Comparison of ENCODE assay signal across 26 cellular contexts in genomic region chr3:69174871-69175737, GRCh38. TPM values are rescaled to one million over a fixed set of nuclear protein-coding genes. Genes with fewer than 3 reads are reported as not detected.
A peak's percentile ranks its signal among the peaks of the same experiment; 100 is the strongest.
DNase-seq lines count a peak whose midpoint lies in the region; TF ChIP-seq lines count a peak whose summit lies in the region.
"Had no signal": no experiment of that assay in that cellular context is flagged by ENCODE, and none has a peak within 500 bp of the region (broad histone marks: within the 10 kb centered on the region; RNA-seq: fewer than 3 reads in every experiment).

No MANE protein-coding gene starts in this region.

- H3K4me1 Mint-ChIP-seq in activated T-helper 1 cell treated with anti-CD3 and anti-CD28 coated beads, Interleukin-12 subunit alpha, Interleukin-12 subunit beta, Interleukin-2, Interleukin-4 antibody, amounts not matched to agents 30 ng/mL and 10 ng/mL and 1 ng/mL, durations not matched to agents 14 hours and 24 hours and 36 hours (ENCODE audit: low read depth): peaks cover 42% of the 10 kb centered on the region
- H3K4me1 Mint-ChIP-seq: GM23338; stimulated activated memory B cell treated with anti-CD40 and anti-IgM and Interleukin-4, amounts not matched to agents 10 μg/mL and 1 μg/mL and 100 μg/mL, for 72 hours had no signal

- no peaks in the 10 kb centered on the region for H3K9me3 Mint-ChIP-seq in activated T-helper 1 cell treated with anti-CD3 and anti-CD28 coated beads, Interleukin-12 subunit alpha, Interleukin-12 subunit beta, Interleukin-2, Interleukin-4 antibody, amounts not matched to agents 30 ng/mL and 10 ng/mL and 1 ng/mL, durations not matched to agents 14 hours and 24 hours and 36 hours
- H3K9me3 Mint-ChIP-seq: activated CD8-positive, alpha-beta T cell treated with anti-CD3 and anti-CD28 coated beads for 36 hours; activated naive CD4-positive, alpha-beta T cell treated with anti-CD3 and anti-CD28 coated beads, Interleukin-2, amount 50 U/mL, for 24 hours; activated T-cell treated with anti-CD3 and anti-CD28 coated beads, Interleukin-2, amount 50 U/mL, for 24 hours; GM23338; stimulated activated memory B cell treated with anti-CD40 and anti-IgM and Interleukin-4, amounts not matched to agents 10 μg/mL and 1 μg/mL and 100 μg/mL, for 72 hours had no signal

- H3K27me3 ChIP-seq in layer of hippocampus (ENCODE audit: control insufficient read depth, insufficient read depth, low read length) (no peaks in the 10 kb centered on the region), smooth muscle cell (ENCODE audit: low read depth) (no peaks in the 10 kb centered on the region)
- H3K27me3 ChIP-seq: gastrocnemius medialis, MG63, sigmoid colon, tibial artery had no signal

- H3K79me2 ChIP-seq in smooth muscle cell (ENCODE audit: low read depth): no peaks in the 10 kb centered on the region
- H3K79me2 ChIP-seq: parathyroid adenoma had no signal

- H3K27ac ChIP-seq in caudate nucleus (ENCODE audit: low read depth, low read length) (peak overlapping the region; percentile 73), layer of hippocampus (ENCODE audit: low read depth, low read length) (peak overlapping the region; percentile 52), smooth muscle cell (ENCODE audit: low read depth) (peak overlapping the region; percentile 48)
- H3K27ac ChIP-seq: gastrocnemius medialis, parathyroid adenoma, RWPE1, tibial artery had no signal

- DNase-seq in activated T-helper 1 cell treated with anti-CD3 and anti-CD28 coated beads, Interleukin-12 subunit alpha, Interleukin-12 subunit beta, Interleukin-2, Interleukin-4 antibody, amounts not matched to agents 30 ng/mL and 10 ng/mL and 1 ng/mL, durations not matched to agents 14 hours and 24 hours and 36 hours (ENCODE audit: low spot score): no peak
- DNase-seq in caudate nucleus (lab: John Stamatoyannopoulos, UW) (no peak), smooth muscle cell (lab: John Stamatoyannopoulos, UW; ENCODE audit: unreplicated experiment) (no peak), NCI-H2081 treated with DMSO at 0.1 percent for 48 hours (lab: John Stamatoyannopoulos, UW) (no peak), KBM-7 (no peak), RPMI8226 (no peak)
- DNase-seq: activated CD4-positive, CD25-positive, alpha-beta regulatory T cell; activated CD8-positive, alpha-beta T cell treated with anti-CD3 and anti-CD28 coated beads for 36 hours; activated T-cell treated with anti-CD3 and anti-CD28 coated beads, Interleukin-2, amount 50 U/mL, for 24 hours; AML-193; DMS79; gastrocnemius medialis; left colon; MG63; NCI-H1417 treated with DMSO at 0.1 percent for 48 hours; NCI-H2171; NCI-H524 treated with DMSO at 0.1 percent for 48 hours; sigmoid colon; tibial artery had no signal

- no peaks in the 10 kb centered on the region for H3K27me3 Mint-ChIP-seq in activated T-helper 1 cell treated with anti-CD3 and anti-CD28 coated beads, Interleukin-12 subunit alpha, Interleukin-12 subunit beta, Interleukin-2, Interleukin-4 antibody, amounts not matched to agents 30 ng/mL and 10 ng/mL and 1 ng/mL, durations not matched to agents 14 hours and 24 hours and 36 hours (ENCODE audit: insufficient read depth)
- H3K27me3 Mint-ChIP-seq: activated CD8-positive, alpha-beta T cell treated with anti-CD3 and anti-CD28 coated beads for 36 hours; activated naive CD4-positive, alpha-beta T cell treated with anti-CD3 and anti-CD28 coated beads, Interleukin-2, amount 50 U/mL, for 24 hours; activated T-cell treated with anti-CD3 and anti-CD28 coated beads, Interleukin-2, amount 50 U/mL, for 24 hours; stimulated activated memory B cell treated with anti-CD40 and anti-IgM and Interleukin-4, amounts not matched to agents 10 μg/mL and 1 μg/mL and 100 μg/mL, for 72 hours had no signal

- no peaks in the 10 kb centered on the region for H3K36me3 ChIP-seq in smooth muscle cell (ENCODE audit: low read depth)
- H3K36me3 ChIP-seq: gastrocnemius medialis, MG63 had no signal

- H3K4me3 Mint-ChIP-seq in activated T-helper 1 cell treated with anti-CD3 and anti-CD28 coated beads, Interleukin-12 subunit alpha, Interleukin-12 subunit beta, Interleukin-2, Interleukin-4 antibody, amounts not matched to agents 30 ng/mL and 10 ng/mL and 1 ng/mL, durations not matched to agents 14 hours and 24 hours and 36 hours: no peak overlapping the region
- H3K4me3 Mint-ChIP-seq: activated CD8-positive, alpha-beta T cell treated with anti-CD3 and anti-CD28 coated beads for 36 hours; activated naive CD4-positive, alpha-beta T cell treated with anti-CD3 and anti-CD28 coated beads, Interleukin-2, amount 50 U/mL, for 24 hours; activated T-cell treated with anti-CD3 and anti-CD28 coated beads, Interleukin-2, amount 50 U/mL, for 24 hours; GM23338; stimulated activated memory B cell treated with anti-CD40 and anti-IgM and Interleukin-4, amounts not matched to agents 10 μg/mL and 1 μg/mL and 100 μg/mL, for 72 hours had no signal

- intact Hi-C loops in activated T-helper 1 cell treated with anti-CD3 and anti-CD28 coated beads, Interleukin-12 subunit alpha, Interleukin-12 subunit beta, Interleukin-2, Interleukin-4 antibody, amounts not matched to agents 30 ng/mL and 10 ng/mL and 1 ng/mL, durations not matched to agents 14 hours and 24 hours and 36 hours (cut with micrococcal nuclease): loop anchor here (5.0 kb wide), 1 partner anchor 37 kb away; no protein-coding TSS in a partner anchor

- H2AFZ ChIP-seq in smooth muscle cell (ENCODE audit: low read depth): peak overlapping the region; percentile 57
- H2AFZ ChIP-seq: GM23338, parathyroid adenoma had no signal

- no peaks in the 10 kb centered on the region for H3K4me1 ChIP-seq in smooth muscle cell (ENCODE audit: low read depth)
- H3K4me1 ChIP-seq: gastrocnemius medialis, parathyroid adenoma, sigmoid colon had no signal

- H3K4me3 ChIP-seq in smooth muscle cell: no peak overlapping the region
- H3K4me3 ChIP-seq: gastrocnemius medialis, GM23338, MG63, sigmoid colon, tibial artery had no signal

- in situ Hi-C loops in KBM-7 (cut with MboI; ENCODE audit: low pct_unique_long_range_greater_than_20kb, low sequenced_read_pairs): loop anchor here (25.0 kb wide), 2 partner anchors 137 to 237 kb away; no protein-coding TSS in a partner anchor

- H3K9me3 ChIP-seq in smooth muscle cell (replicated peaks; ENCODE audit: low read depth): no peaks in the 10 kb centered on the region
- H3K9me3 ChIP-seq: gastrocnemius medialis, MG63, sigmoid colon, tibial artery had no signal

- no peak overlapping the region for H3K9ac ChIP-seq in smooth muscle cell (ENCODE audit: low read depth)
- H3K9ac ChIP-seq: parathyroid adenoma had no signal

- H3K36me3 Mint-ChIP-seq in activated T-helper 1 cell treated with anti-CD3 and anti-CD28 coated beads, Interleukin-12 subunit alpha, Interleukin-12 subunit beta, Interleukin-2, Interleukin-4 antibody, amounts not matched to agents 30 ng/mL and 10 ng/mL and 1 ng/mL, durations not matched to agents 14 hours and 24 hours and 36 hours (ENCODE audit: low read depth): peaks cover 74% of the 10 kb centered on the region
- H3K36me3 Mint-ChIP-seq: stimulated activated memory B cell treated with anti-CD40 and anti-IgM and Interleukin-4, amounts not matched to agents 10 μg/mL and 1 μg/mL and 100 μg/mL, for 72 hours had no signal

- H3K27ac Mint-ChIP-seq in activated T-helper 1 cell treated with anti-CD3 and anti-CD28 coated beads, Interleukin-12 subunit alpha, Interleukin-12 subunit beta, Interleukin-2, Interleukin-4 antibody, amounts not matched to agents 30 ng/mL and 10 ng/mL and 1 ng/mL, durations not matched to agents 14 hours and 24 hours and 36 hours: peak overlapping the region; percentile 31
- H3K27ac Mint-ChIP-seq: activated CD8-positive, alpha-beta T cell treated with anti-CD3 and anti-CD28 coated beads for 36 hours; activated T-cell treated with anti-CD3 and anti-CD28 coated beads, Interleukin-2, amount 50 U/mL, for 24 hours; GM23338; stimulated activated memory B cell treated with anti-CD40 and anti-IgM and Interleukin-4, amounts not matched to agents 10 μg/mL and 1 μg/mL and 100 μg/mL, for 72 hours had no signal

- H3F3A ChIP-seq in smooth muscle cell (ENCODE audit: low read depth): no peaks in the 10 kb centered on the region

- H4K20me1 ChIP-seq in smooth muscle cell (ENCODE audit: low read depth): no peaks in the 10 kb centered on the region

- no peak for TF ChIP-seq CTCF in smooth muscle cell (IDR thresholded peaks at IDR 0.05; ENCODE audit: borderline replicate concordance, insufficient read depth, poor library complexity, severe bottlenecking)

- peak overlapping the region; percentile 51 for H3K4me2 ChIP-seq in smooth muscle cell
- H3K4me2 ChIP-seq: GM23338 had no signal

- WGBS in smooth muscle cell (ENCODE audit: low lambda C conversion rate): 66% methylated on average over 4 of the region's 4 CpGs

RNA-seq across cellular contexts. Expression of gene LMOD3, which starts 52.7 kb away (rescaled TPM):
- not detected in 2 replicates for total RNA-seq in activated T-helper 1 cell treated with anti-CD3 and anti-CD28 coated beads, Interleukin-12 subunit alpha, Interleukin-12 subunit beta, Interleukin-2, Interleukin-4 antibody, amounts not matched to agents 30 ng/mL and 10 ng/mL and 1 ng/mL, durations not matched to agents 14 hours and 24 hours and 36 hours
- total RNA-seq in smooth muscle cell: not detected in 2 replicates
- not detected in 2 replicates for polyA plus RNA-seq in smooth muscle cell
- total RNA-seq: activated CD8-positive, alpha-beta T cell treated with anti-CD3 and anti-CD28 coated beads for 36 hours; epithelial cell of proximal tubule; GM23338; sigmoid colon had no signal
